33 cellular contexts compared by ENCODE assay signal in genomic region chr3:95437409-95437808, GRCh38.
"Had no signal": no experiment of that assay in that cellular context is flagged by ENCODE, and none has a peak within 500 bp of the region (broad histone marks: within the 10 kb centered on the region; RNA-seq: fewer than 3 reads in every experiment).

No MANE protein-coding gene starts in this region.

- H3K9me3 ChIP-seq: adrenal gland, body of pancreas, breast epithelium had no signal

- H3K27ac ChIP-seq: adrenal gland, body of pancreas, brain microvascular endothelial cell, breast epithelium, VCaP had no signal

- DNase-seq: activated B cell treated with CpG ODN at 0.5 μM for 24 hours; activated CD4-positive, alpha-beta memory T cell treated with anti-CD3 and anti-CD28 coated beads for 36 hours; activated CD4-positive, alpha-beta T cell treated with anti-CD3 and anti-CD28 coated beads for 4 hours; activated CD4-positive, alpha-beta T cell treated with anti-CD3 and anti-CD28 coated beads, Interleukin-2, amount 10 ng/mL, durations not matched to agents 24 days and 14 days; activated CD4-positive, alpha-beta T cell treated with anti-CD3 and anti-CD28 coated beads, Interleukin-2, amount 50 U/mL, for 1 hour; activated CD4-positive, alpha-beta T cell treated with anti-CD3 and anti-CD28 coated beads, Interleukin-2, amount 50 U/mL, for 4 hours; activated CD4-positive, CD25-positive, alpha-beta regulatory T cell treated with anti-CD3 and anti-CD28 coated beads, Interleukin-2, amount 50 U/mL, for 72 hours; activated CD8-positive, alpha-beta memory T cell treated with anti-CD3 and anti-CD28 coated beads, Interleukin-2, amount 50 U/mL, for 4 hours; activated CD8-positive, alpha-beta T cell treated with anti-CD3 and anti-CD28 coated beads for 36 hours; activated effector memory CD4-positive, alpha-beta T cell treated with anti-CD3 and anti-CD28 coated beads, Interleukin-2, amount 50 U/mL, for 16 hours; activated gamma-delta T cell treated with Interleukin-2 at 50 U/mL for 16 hours; activated naive CD4-positive, alpha-beta T cell; activated naive CD4-positive, alpha-beta T cell treated with anti-CD3 and anti-CD28 coated beads for 36 hours; activated naive CD4-positive, alpha-beta T cell treated with anti-CD3 and anti-CD28 coated beads, Interleukin-2, amount 50 U/mL, for 16 hours; activated naive CD8-positive, alpha-beta T cell treated with anti-CD3 and anti-CD28 coated beads for 36 hours; activated T-cell treated with anti-CD3 and anti-CD28 coated beads for 4 hours; activated T-cell treated with anti-CD3 and anti-CD28 coated beads, Interleukin-2, amount 50 U/mL, for 1 hour; activated T-cell treated with anti-CD3 and anti-CD28 coated beads, Interleukin-2, amount 50 U/mL, for 4 hours; activated T-cell treated with anti-CD3 and anti-CD28 coated beads, Interleukin-2, amount 50 U/mL, for 72 hours; adrenal gland; amniotic stem cell; aorta; body of pancreas; brain microvascular endothelial cell; caudate nucleus; cerebellar nuclear complex; T-helper 2 cell; T-helper 9 cell had no signal

- H3K4me1 ChIP-seq: adrenal gland, body of pancreas, breast epithelium had no signal

- H3K36me3 ChIP-seq: adrenal gland, brain microvascular endothelial cell, breast epithelium had no signal

- FAIRE-seq: astrocyte had no signal

- H3K4me3 ChIP-seq: adrenal gland, body of pancreas, breast epithelium had no signal

- H3K27me3 ChIP-seq: adrenal gland, body of pancreas, brain microvascular endothelial cell, breast epithelium had no signal

- ATAC-seq: activated CD8-positive, alpha-beta T cell treated with anti-CD3 and anti-CD28 coated beads for 36 hours; activated naive CD4-positive, alpha-beta T cell treated with anti-CD3 and anti-CD28 coated beads, Interleukin-2, amount 50 U/mL, for 72 hours; activated T-cell treated with anti-CD3 and anti-CD28 coated beads, Interleukin-2, amount 50 U/mL, for 4 hours; activated T-cell treated with anti-CD3 and anti-CD28 coated beads, Interleukin-2, amount 50 U/mL, for 72 hours; activated T-helper 17 cell treated with anti-CD3 and anti-CD28 coated beads, Interleukin-2, amount 50 U/mL, for 72 hours; body of pancreas had no signal
